In the genomic region with DNA sequence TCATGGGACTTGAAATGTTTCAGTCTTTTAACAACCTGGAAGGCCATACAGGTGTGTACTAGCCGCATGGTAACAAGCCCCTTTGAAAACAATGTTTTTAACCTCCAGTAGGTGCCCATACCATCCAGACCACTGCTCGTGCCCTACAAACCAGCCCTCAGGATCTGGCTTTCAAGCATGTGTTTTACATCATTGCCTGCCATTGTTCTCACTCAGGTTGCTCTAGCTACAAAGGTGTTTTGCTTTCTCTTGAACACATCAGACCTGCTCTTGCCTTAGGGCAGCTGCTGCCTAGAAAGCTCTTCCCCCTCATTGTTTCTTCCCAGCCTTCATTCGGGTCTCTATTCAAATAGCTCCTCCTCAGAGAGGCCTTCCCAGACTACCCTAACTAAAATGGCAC, we compare ENCODE assay signal across 18 cellular contexts. TPM values are rescaled to one million over a fixed set of nuclear protein-coding genes. Genes with fewer than 3 reads are reported as not detected.
DNase-seq lines count a peak whose midpoint lies in the region; ATAC-seq and TF ChIP-seq lines count a peak whose summit lies in the region.
"Had no signal": no experiment of that assay in that cellular context is flagged by ENCODE, and none has a peak within 500 bp of the region (broad histone marks: within the 10 kb centered on the region; RNA-seq: fewer than 3 reads in every experiment).

No MANE protein-coding gene starts in this region.

- peak overlapping the region; percentile 52 for H3K27ac Mint-ChIP-seq in Caco-2 (ENCODE audit: unreplicated experiment)
- peak overlapping the region; percentile 72 for H3K27ac Mint-ChIP-seq in mesothelial cell of epicardium
- H3K27ac Mint-ChIP-seq in HFFc6, result no peak overlapping the region
- H3K27ac Mint-ChIP-seq: B cell, T-cell, WTC11 had no signal

- intact Hi-C loops in Caco-2 (cut with micrococcal nuclease; ENCODE audit: unreplicated experiment), result no loop called here

- no peak for ATAC-seq in HG03280 (IDR thresholded peaks at IDR 0.05; ENCODE audit: unreplicated experiment)
- ATAC-seq: T-cell, WTC11 had no signal

- H3K36me3 Mint-ChIP-seq in Caco-2 (ENCODE audit: insufficient read depth, unreplicated experiment) (no peaks in the 10 kb centered on the region), mesothelial cell of epicardium (peaks cover 7% of the 10 kb centered on the region), HFFc6 (ENCODE audit: low read depth) (no peaks in the 10 kb centered on the region)
- H3K36me3 Mint-ChIP-seq: brain, T-cell, WTC11 had no signal

- CTCF ChIA-PET in Caco-2 (lab: Charles Lee), result interaction anchor here (0.7 kb wide), 1 partner anchor 769 kb away, joined by 3 read pairs; no protein-coding TSS in a partner anchor

- POLR2A ChIA-PET in Caco-2 (lab: Charles Lee), result interaction anchor here (1.0 kb wide), 1 partner anchor 26 kb away, joined by 3 read pairs; no protein-coding TSS in a partner anchor

- no peaks in the 10 kb centered on the region for H3K27me3 Mint-ChIP-seq in Caco-2 (ENCODE audit: insufficient read depth, unreplicated experiment)
- H3K27me3 Mint-ChIP-seq in mesothelial cell of epicardium (ENCODE audit: low read depth), result no peaks in the 10 kb centered on the region
- H3K27me3 Mint-ChIP-seq in HFFc6 (ENCODE audit: insufficient read depth), result peaks cover 1% of the 10 kb centered on the region; the same call in 1 of the 2 replicates
- H3K27me3 Mint-ChIP-seq: B cell had no signal

- H3K4me3 ChIP-seq in Caco-2 (ENCODE audit: low read depth, low read length) (no peak overlapping the region), epithelial cell of esophagus (ENCODE audit: low read length) (no peak overlapping the region), coronary artery (no peak overlapping the region)
- H3K4me3 ChIP-seq: mucosa of descending colon had no signal

- H3K4me3 Mint-ChIP-seq in Caco-2 (ENCODE audit: unreplicated experiment) (no peak overlapping the region), mesothelial cell of epicardium (no peak overlapping the region), HFFc6 (no peak overlapping the region)
- H3K4me3 Mint-ChIP-seq: activated naive CD4-positive, alpha-beta T cell treated with anti-CD3 and anti-CD28 coated beads for 36 hours; B cell; T-cell; WTC11 had no signal

- no peak overlapping the region for H3K27ac ChIP-seq in coronary artery

- H3K9me3 Mint-ChIP-seq in Caco-2 (ENCODE audit: unreplicated experiment) (no peaks in the 10 kb centered on the region), mesothelial cell of epicardium (no peaks in the 10 kb centered on the region), HFFc6 (no peaks in the 10 kb centered on the region)
- H3K9me3 Mint-ChIP-seq: activated naive CD4-positive, alpha-beta T cell treated with anti-CD3 and anti-CD28 coated beads for 36 hours; brain; T-cell; WTC11 had no signal

- H3K9me3 ChIP-seq in Caco-2, result no peaks in the 10 kb centered on the region
- H3K9me3 ChIP-seq: mucosa of descending colon had no signal

- BruUV-seq in Caco-2 (replicated peaks; lab: Mats Ljungman, UMichigan), result no TSS peak

- H3K4me1 ChIP-seq in Caco-2, result peaks cover 27% of the 10 kb centered on the region

- no peaks in the 10 kb centered on the region for H3K36me3 ChIP-seq in Caco-2 (ENCODE audit: control insufficient read depth, insufficient read depth, low read length)

- H3K4me1 Mint-ChIP-seq in Caco-2 (ENCODE audit: low read depth, unreplicated experiment), result peaks cover 8% of the 10 kb centered on the region
- H3K4me1 Mint-ChIP-seq in mesothelial cell of epicardium, result peaks cover 34% of the 10 kb centered on the region
- peaks cover 13% of the 10 kb centered on the region for H3K4me1 Mint-ChIP-seq in HFFc6 (ENCODE audit: low read depth)
- H3K4me1 Mint-ChIP-seq: WTC11 had no signal

- no peak for TF ChIP-seq CTCF in Caco-2 (IDR thresholded peaks at IDR 0.05; ENCODE audit: insufficient read depth in 1 of 2, low read depth in 1 of 2, low read length in 1 of 2, severe bottlenecking in 1 of 2, unreplicated experiment in 1 of 2)
- TF ChIP-seq CTCF in epithelial cell of esophagus (IDR thresholded peaks at IDR 0.05; ENCODE audit: insufficient read depth, low read depth, low read length, missing control alignments), result no peak
- no peak for TF ChIP-seq CTCF in mesothelial cell of epicardium (IDR thresholded peaks at IDR 0.05; ENCODE audit: unreplicated experiment)
- no peak for TF ChIP-seq CTCF in HFFc6 (IDR thresholded peaks at IDR 0.05)
- no peak for TF ChIP-seq CTCF in coronary artery (IDR thresholded peaks at IDR 0.05)

- H3K27me3 ChIP-seq in Caco-2 (replicated peaks; ENCODE audit: control insufficient read depth, insufficient read depth, low read length), result no peaks in the 10 kb centered on the region

- DNase-seq in Caco-2, result no peak
- DNase-seq in NCI-H2107 (lab: John Stamatoyannopoulos, UW), result peak; percentile 67
- peak; percentile 63 for DNase-seq in epithelial cell of esophagus (ENCODE audit: low read depth)
- no peak for DNase-seq in mesothelial cell of epicardium (ENCODE audit: low spot score in 2 of 2, unreplicated experiment in 2 of 2)
- no peak for DNase-seq in HFFc6
- DNase-seq in SK-N-DZ (ENCODE audit: low spot score), result no peak
- no peak for DNase-seq in coronary artery (ENCODE audit: low spot score)
- DNase-seq: activated naive CD4-positive, alpha-beta T cell treated with anti-CD3 and anti-CD28 coated beads for 36 hours; effector memory CD4-positive, alpha-beta T cell; foreskin melanocyte; posterior cingulate gyrus; stimulated activated CD4-positive, alpha-beta T cell treated with anti-CD3 and anti-CD28 coated beads, Interleukin-15, amount 100 ng/mL, for 24 hours; T-cell had no signal

RNA-seq across cellular contexts. Expression of gene MAP3K13, which starts 32.3 kb away (rescaled TPM):
- 20.1 and 26.2 TPM in 2 replicates for total RNA-seq in Caco-2 (2022)
- 40.3 to 42.7 TPM (median 40.3 TPM) in 3 replicates for total RNA-seq in mesothelial cell of epicardium
- total RNA-seq in HFFc6 (2021; fragmentation: NEBNext Ultra II Directional; extraction: Animal tissue kit (Norgen Biotek cat#: 25700)), result 10 to 100 TPM; 20.9 to 28.4 (median 25.1) TPM
- 34.4 and 39.0 TPM in 2 replicates for polyA plus RNA-seq in SK-N-DZ (2014; cell fraction: cytosol; rRNA removed)
- polyA plus RNA-seq in SK-N-DZ (2014; cell fraction: nucleus; rRNA removed), result 6.9 and 10.4 TPM in 2 replicates

Comparison
In these comparisons a context has a peak if more than half of its experiments do, and no peak if none do; other contexts are left out.
1. DNase-seq: peak in NCI-H2107 (single experiment) and epithelial cell of esophagus (single experiment); none in Caco-2 (0 of 2), mesothelial cell of epicardium (0 of 2), HFFc6 (single experiment), SK-N-DZ (single experiment) and coronary artery (single experiment).